In genomic region chr6:152750694-152751093, GRCh38 we compare ENCODE assay signal across 10 cellular contexts. TPM values are rescaled to one million over a fixed set of nuclear protein-coding genes. Genes with fewer than 3 reads are reported as not detected.
DNase-seq lines count a peak whose midpoint lies in the region.
"Had no signal": no experiment of that assay in that cellular context is flagged by ENCODE, and none has a peak within 500 bp of the region (broad histone marks: within the 10 kb centered on the region; RNA-seq: fewer than 3 reads in every experiment).

VIP (plus strand) TSS chr6:152750797; CDS start chr6:152752178, 1,381 bp downstream.

- DNase-seq in G401 (ENCODE audit: low spot score) (peak; percentile 41), M059J (ENCODE audit: low read depth) (peak; percentile 54), T47D (ENCODE audit: low read depth in 1 of 2, low spot score in 1 of 2) (peak; percentile 16 to 76), lung microvascular endothelial cell (ENCODE audit: low read depth in 2 of 2) (peak; percentile 52 to 55), medulla oblongata (ENCODE audit: extremely low spot score) (no peak), T-helper 1 cell (no peak)
- DNase-seq in activated CD8-positive, alpha-beta memory T cell treated with anti-CD3 and anti-CD28 coated beads, Interleukin-2, amount 50 U/mL, for 4 hours, result no peak
- DNase-seq in stimulated activated CD4-positive, alpha-beta T cell treated with anti-CD3 and anti-CD28 coated beads, Interleukin-12 subunit alpha, Interleukin-12 subunit beta, amount 100 ng/mL, for 4 hours, result no peak
- DNase-seq: SHP77 had no signal

- in situ Hi-C loops in G401 (cut with HindIII; ENCODE audit: low sequenced_read_pairs), result no loop called here
- in situ Hi-C loops in T47D (cut with HindIII; ENCODE audit: low pct_unique_long_range_greater_than_20kb, low sequenced_read_pairs), result no loop called here

RNA-seq across cellular contexts. Expression of gene VIP, which starts in this region (rescaled TPM):
- total RNA-seq in G401 (2014; rRNA removed; shearing (Covaris generic)), result not detected in 2 replicates
- not detected in 2 replicates for total RNA-seq in M059J (2014; rRNA removed; shearing (Covaris generic))
- total RNA-seq in lung microvascular endothelial cell, result 0.65 and 0.99 TPM in 2 replicates
- total RNA-seq: Daoy had no signal

Comparison
In these comparisons a context has a peak if more than half of its experiments do, and no peak if none do; other contexts are left out.
1. Peak in DNase-seq in G401; RNA of the gene not detected or under 1 TPM.
2. Peak in DNase-seq in M059J; RNA of the gene not detected or under 1 TPM.
3. Peak in DNase-seq in lung microvascular endothelial cell; RNA of the gene not detected or under 1 TPM.
4. DNase-seq: peak in T47D (2 of 2); none in activated CD8-positive, alpha-beta memory T cell treated with anti-CD3 and anti-CD28 coated beads, Interleukin-2, amount 50 U/mL, for 4 hours (single experiment), medulla oblongata (single experiment), stimulated activated CD4-positive, alpha-beta T cell treated with anti-CD3 and anti-CD28 coated beads, Interleukin-12 subunit alpha, Interleukin-12 subunit beta, amount 100 ng/mL, for 4 hours (single experiment) and T-helper 1 cell (0 of 5).